Comparison of ENCODE assay signal across 18 cellular contexts in the genomic region with DNA sequence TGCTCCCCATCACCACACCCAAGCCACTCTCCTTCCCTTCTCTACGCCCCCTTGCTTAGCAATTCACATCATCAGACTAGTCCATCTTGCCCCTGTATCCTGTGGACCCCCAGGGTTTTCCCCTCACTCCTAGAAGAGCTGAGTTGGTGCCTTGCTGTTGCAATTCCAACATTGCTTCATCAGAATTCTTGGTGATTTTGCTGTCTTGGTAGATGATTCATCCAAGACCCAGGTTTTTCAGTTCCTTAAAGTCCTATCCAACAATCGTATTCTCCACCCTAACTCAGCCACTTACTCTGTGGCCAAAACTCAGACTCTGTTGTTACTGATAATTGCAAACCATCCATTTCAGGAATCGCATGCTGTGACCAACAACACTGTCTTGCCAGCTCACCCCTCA. TPM values are rescaled to one million over a fixed set of nuclear protein-coding genes. Genes with fewer than 3 reads are reported as not detected.
DNase-seq lines count a peak whose midpoint lies in the region; ATAC-seq and TF ChIP-seq lines count a peak whose summit lies in the region.
"Had no signal": no experiment of that assay in that cellular context is flagged by ENCODE, and none has a peak within 500 bp of the region (broad histone marks: within the 10 kb centered on the region; RNA-seq: fewer than 3 reads in every experiment).

No MANE protein-coding gene starts in this region.

- no peak overlapping the region for H3K27ac Mint-ChIP-seq in osteocyte (ENCODE audit: unreplicated experiment)
- H3K27ac Mint-ChIP-seq: activated naive CD4-positive, alpha-beta T cell treated with anti-CD3 and anti-CD28 coated beads, Interleukin-2, amount 10 ng/mL, durations not matched to agents 7 days and 5 days; GM23338; type B pancreatic cell had no signal

- H2AFZ ChIP-seq in GM23248 = no peak overlapping the region
- H2AFZ ChIP-seq in fibroblast of lung (ENCODE audit: low read length) = no peak overlapping the region
- H2AFZ ChIP-seq: GM23338 had no signal

- TF ChIP-seq EP300 in sigmoid colon (IDR thresholded peaks at IDR 0.05) = no peak

- no peak for ATAC-seq in GM19324 (IDR thresholded peaks at IDR 0.05; ENCODE audit: low FRiP score, unreplicated experiment)
- ATAC-seq: GM23338, Panc1 had no signal

- in situ Hi-C loops in GM23248 (cut with MboI) = no loop called here

- TF ChIP-seq POLR2A in sigmoid colon (IDR thresholded peaks at IDR 0.05) = no peak

- H3K9me3 Mint-ChIP-seq in osteocyte (ENCODE audit: unreplicated experiment) = no peaks in the 10 kb centered on the region
- H3K9me3 Mint-ChIP-seq: activated naive CD4-positive, alpha-beta T cell treated with anti-CD3 and anti-CD28 coated beads, Interleukin-2, amount 10 ng/mL, durations not matched to agents 7 days and 5 days; central memory CD8-positive, alpha-beta T cell; GM23338; type B pancreatic cell had no signal

- DNase-seq in GM23248 (peak; percentile 74), SIG-M5 treated with dmso at 0.1 percent for 504 hours (lab: John Stamatoyannopoulos, UW; ENCODE audit: unreplicated experiment) (peak; percentile 93), fibroblast of lung (ENCODE audit: low read depth in 2 of 2) (peak; percentile 21 to 40), sigmoid colon (peak; percentile 13), osteocyte (ENCODE audit: extremely low spot score, unreplicated experiment) (no peak), glomerular visceral epithelial cell (ENCODE audit: extremely low spot score) (no peak), nucleus accumbens (lab: John Stamatoyannopoulos, UW) (no peak)
- DNase-seq: activated naive CD4-positive, alpha-beta T cell treated with anti-CD3 and anti-CD28 coated beads, Interleukin-2, amount 10 ng/mL, durations not matched to agents 7 days and 5 days; NCI-H1417; retina; stimulated activated CD4-positive, alpha-beta T cell treated with anti-CD3 and anti-CD28 coated beads, Interleukin-1b, Interleukin-23, amount 100 ng/mL, for 48 hours; T-helper 1 cell had no signal

- TF ChIP-seq CTCF in fibroblast of lung (conservative IDR thresholded peaks at IDR 0.05 in 1 of 2, IDR thresholded peaks at IDR 0.05 in 1 of 2; ENCODE audit: low read depth in 1 of 2, low read length in 2 of 2) (no peak), sigmoid colon (IDR thresholded peaks at IDR 0.05) (no peak), osteocyte (IDR thresholded peaks at IDR 0.05) (no peak)

- no peaks in the 10 kb centered on the region for H3K9me2 ChIP-seq in GM23248 (ENCODE audit: insufficient read depth)

- H3K9ac ChIP-seq in GM23248 = no peak overlapping the region
- no peak overlapping the region for H3K9ac ChIP-seq in fibroblast of lung (ENCODE audit: insufficient read depth, low read length)

- H3K27me3 ChIP-seq in GM23248 (replicated peaks; ENCODE audit: insufficient read depth) (0 out of 2 replicates have a peak, but pooled peaks cover 3% of the 10 kb centered on the region), fibroblast of lung (ENCODE audit: control insufficient read depth, insufficient read depth, low read length) (peaks cover 4% of the 10 kb centered on the region), sigmoid colon (no peaks in the 10 kb centered on the region)

- H3F3A ChIP-seq in GM23248 (ENCODE audit: insufficient read depth) = no peaks in the 10 kb centered on the region

- no peak overlapping the region for H3K4me3 Mint-ChIP-seq in osteocyte (ENCODE audit: unreplicated experiment)
- H3K4me3 Mint-ChIP-seq: activated naive CD4-positive, alpha-beta T cell treated with anti-CD3 and anti-CD28 coated beads, Interleukin-2, amount 10 ng/mL, durations not matched to agents 7 days and 5 days; central memory CD8-positive, alpha-beta T cell; GM23338; type B pancreatic cell had no signal

- no peaks in the 10 kb centered on the region for H3K4me1 Mint-ChIP-seq in osteocyte (ENCODE audit: unreplicated experiment)
- H3K4me1 Mint-ChIP-seq: activated naive CD4-positive, alpha-beta T cell treated with anti-CD3 and anti-CD28 coated beads, Interleukin-2, amount 10 ng/mL, durations not matched to agents 7 days and 5 days; central memory CD8-positive, alpha-beta T cell had no signal

- H4K20me1 ChIP-seq in GM23248 (ENCODE audit: insufficient read depth) (no peaks in the 10 kb centered on the region), fibroblast of lung (ENCODE audit: control insufficient read depth, extremely low read depth, insufficient read depth, low read length) (no peaks in the 10 kb centered on the region)

- H3K27me3 Mint-ChIP-seq in osteocyte (ENCODE audit: unreplicated experiment) = peaks cover 16% of the 10 kb centered on the region
- H3K27me3 Mint-ChIP-seq: type B pancreatic cell had no signal

- H3K27ac ChIP-seq in GM23248 (no peak overlapping the region), fibroblast of lung (ENCODE audit: insufficient read depth, low read length) (no peak overlapping the region), sigmoid colon (no peak overlapping the region)

- H3K9me3 ChIP-seq in GM23248 (ENCODE audit: low read depth) (no peaks in the 10 kb centered on the region), fibroblast of lung (ENCODE audit: control insufficient read depth, insufficient read depth, low read depth, low read length) (no peaks in the 10 kb centered on the region), sigmoid colon (no peaks in the 10 kb centered on the region)

- no peaks in the 10 kb centered on the region for H3K4me1 ChIP-seq in GM23248 (ENCODE audit: insufficient read depth)
- no peaks in the 10 kb centered on the region for H3K4me1 ChIP-seq in fibroblast of lung (ENCODE audit: control insufficient read depth, extremely low read depth, insufficient read depth, low read length)
- no peaks in the 10 kb centered on the region for H3K4me1 ChIP-seq in sigmoid colon

- no peaks in the 10 kb centered on the region for H3K36me3 Mint-ChIP-seq in osteocyte (ENCODE audit: unreplicated experiment)
- H3K36me3 Mint-ChIP-seq: activated naive CD4-positive, alpha-beta T cell treated with anti-CD3 and anti-CD28 coated beads, Interleukin-2, amount 10 ng/mL, durations not matched to agents 7 days and 5 days; type B pancreatic cell had no signal

- H3K79me2 ChIP-seq in GM23248 (ENCODE audit: insufficient read depth) = no peaks in the 10 kb centered on the region
- no peaks in the 10 kb centered on the region for H3K79me2 ChIP-seq in fibroblast of lung (ENCODE audit: control insufficient read depth, insufficient read depth, low read length)

- H3K36me3 ChIP-seq in GM23248 (ENCODE audit: low read depth) = no peaks in the 10 kb centered on the region
- H3K36me3 ChIP-seq in fibroblast of lung (ENCODE audit: control insufficient read depth, insufficient read depth, low read length) = no peaks in the 10 kb centered on the region
- H3K36me3 ChIP-seq in sigmoid colon = no peaks in the 10 kb centered on the region

- intact Hi-C loops in sigmoid colon (cut with DNase I) = no loop called here

- WGBS in GM23248 (ENCODE audit: low coverage in 1 of 2, low lambda C conversion rate in 2 of 2, missing lambda C conversion rate in 2 of 2), 2 experiments = 36 to 38% methylated on average over 3 of the region's 3 CpGs
- WGBS in sigmoid colon, 2 donors = 81 to 92% methylated on average over 3 of the region's 3 CpGs

- H3K4me2 ChIP-seq in GM23248 (ENCODE audit: unreplicated experiment) = no peak overlapping the region
- no peak overlapping the region for H3K4me2 ChIP-seq in fibroblast of lung (ENCODE audit: extremely low read depth, insufficient read depth, low read length)
- H3K4me2 ChIP-seq: GM23338 had no signal

- H3K4me3 ChIP-seq in GM23248 (no peak overlapping the region), fibroblast of lung (replicated peaks in 1 of 4; ENCODE audit: control extremely low read depth in 1 of 4, insufficient read depth in 1 of 4, low read depth in 3 of 4, low read length in 4 of 4) (no peak overlapping the region), sigmoid colon (no peak overlapping the region)
- H3K4me3 ChIP-seq: GM23338 had no signal

RNA-seq across cellular contexts. Expression of gene CCNJL, which starts 21.4 kb away (rescaled TPM):
- 0.43 TPM in 1 of 2 replicates, not detected in the other for total RNA-seq in GM23248 (2014; rRNA removed; shearing (Covaris generic))
- polyA plus RNA-seq in GM23248 (2016; fragmentation: Nextera tagmentation; extraction: Ambion mirVana) = 0.06 TPM in 1 of 2 replicates, not detected in the other
- 0.26 TPM in 1 of 2 replicates, not detected in the other for total RNA-seq in fibroblast of lung
- 0.68 and 0.73 TPM in 2 replicates for polyA plus RNA-seq in fibroblast of lung
- 0.63 and 1.2 TPM in 2 replicates for polyA plus RNA-seq in fibroblast of lung (2012)
- polyA minus RNA-seq in fibroblast of lung (ENCODE audit: low replicate concordance) = 0.33 and 4.7 TPM in 2 replicates
- total RNA-seq in sigmoid colon = 1 to 10 TPM in 2 of 4 donors, under 1 TPM in 2; 0.16 to 5.3 (median 1.4) TPM
- 10 to 100 TPM in 2 of 3 donors, 1 to 10 TPM in 1; 4.7 to 18.7 (median 10.8) TPM for polyA plus RNA-seq in sigmoid colon
- total RNA-seq in osteocyte = 8.2 and 8.4 TPM in 2 replicates

RNA-seq across cellular contexts. Expression of gene C1QTNF2, which starts 36.7 kb away (rescaled TPM):
- total RNA-seq in GM23248 (2014; rRNA removed; shearing (Covaris generic)) = 0.22 TPM in 1 of 2 replicates, not detected in the other
- 0.25 and 0.31 TPM in 2 replicates for polyA plus RNA-seq in GM23248 (2016; fragmentation: Nextera tagmentation; extraction: Ambion mirVana)
- 0.77 and 2.3 TPM in 2 replicates for total RNA-seq in fibroblast of lung
- 2.3 and 4.5 TPM in 2 replicates for polyA plus RNA-seq in fibroblast of lung
- polyA plus RNA-seq in fibroblast of lung (2012) = 2.7 and 6.0 TPM in 2 replicates
- 2.8 and 5.6 TPM in 2 replicates for polyA minus RNA-seq in fibroblast of lung (ENCODE audit: low replicate concordance)
- total RNA-seq in sigmoid colon = 1 to 10 TPM in 3 of 4 donors, under 1 TPM in 1; 0.95 to 2.5 (median 1.5) TPM
- polyA plus RNA-seq in sigmoid colon = under 1 TPM in 1 of 3 donors, not detected in 2; 0.85 TPM
- 0.16 and 0.19 TPM in 2 replicates for total RNA-seq in osteocyte
- total RNA-seq: NCI-H460 had no signal

Comparison
In these comparisons a context has a peak if more than half of its experiments do, and no peak if none do; other contexts are left out.
1. DNase-seq: peak in GM23248 (single experiment), SIG-M5 treated with dmso at 0.1 percent for 504 hours (single experiment), fibroblast of lung (2 of 2) and sigmoid colon (single experiment); none in osteocyte (single experiment), glomerular visceral epithelial cell (single experiment) and nucleus accumbens (0 of 56).